In the genomic region with DNA sequence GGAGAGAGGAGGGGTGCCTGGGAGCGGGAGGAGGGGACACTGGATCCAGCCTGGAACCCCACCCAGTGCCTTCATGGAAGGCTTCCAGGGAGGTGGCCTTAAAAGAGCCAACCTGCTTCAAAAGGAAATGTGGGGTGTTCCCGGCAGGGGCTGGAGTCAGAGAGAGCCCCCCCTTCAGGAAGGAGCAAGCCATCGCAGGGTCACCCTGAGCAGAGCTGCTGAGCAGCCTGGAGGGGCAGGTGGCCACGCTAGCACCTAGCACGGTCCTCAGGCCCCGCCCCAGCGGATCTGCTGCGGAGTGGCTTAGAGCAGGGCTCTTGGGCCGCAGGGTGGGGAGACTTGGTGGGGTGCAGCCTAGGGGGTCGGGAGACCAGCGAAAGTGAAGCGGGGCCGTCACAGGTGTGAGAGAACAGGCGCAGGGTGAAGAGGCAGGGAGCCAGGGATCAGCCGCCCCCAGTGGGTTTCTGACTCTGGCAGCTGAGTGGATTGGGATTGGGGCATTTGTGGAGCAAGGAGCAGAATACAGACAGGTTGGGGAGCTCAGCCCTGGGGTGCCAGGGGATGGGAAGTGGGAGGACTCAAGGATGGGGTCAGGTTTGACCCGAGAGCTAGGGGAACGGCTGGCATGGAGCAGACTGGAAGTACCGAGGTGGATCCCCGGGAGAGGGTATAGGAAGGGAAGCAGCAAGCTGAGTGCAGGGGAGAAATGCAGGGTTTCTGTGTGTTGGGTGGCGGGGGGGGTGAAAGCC, we compare ENCODE assay signal across 10 cellular contexts. TPM values are rescaled to one million over a fixed set of nuclear protein-coding genes. Genes with fewer than 3 reads are reported as not detected.
DNase-seq lines count a peak whose midpoint lies in the region; ATAC-seq and TF ChIP-seq lines count a peak whose summit lies in the region.
"Had no signal": no experiment of that assay in that cellular context is flagged by ENCODE, and none has a peak within 500 bp of the region (broad histone marks: within the 10 kb centered on the region; RNA-seq: fewer than 3 reads in every experiment).

No MANE protein-coding gene starts in this region.

- intact Hi-C loops in PC-3 (cut with micrococcal nuclease): no loop called here
- intact Hi-C loops in testis (cut with DNase I; ENCODE audit: low total_unique reads): no loop called here

- TF ChIP-seq CTCF in PC-3 (conservative IDR thresholded peaks at IDR 0.05; ENCODE audit: low read depth, low read length): peak; percentile 43
- TF ChIP-seq CTCF in fibroblast of the aortic adventitia (IDR thresholded peaks at IDR 0.05; ENCODE audit: insufficient read depth, low read length): peak; percentile 8
- TF ChIP-seq CTCF in testis (IDR thresholded peaks at IDR 0.05): no peak

- 85% methylated on average over 15 to 20 of the region's 20 CpGs for WGBS in testis, 2 donors

- peak overlapping the region; percentile 67 for H3K27ac Mint-ChIP-seq in stimulated activated effector memory CD8-positive, alpha-beta T cell treated with anti-CD3 and anti-CD28 coated beads, Interleukin-12 subunit alpha, Interleukin-12 subunit beta, amount 100 ng/mL, for 72 hours

- no peak overlapping the region for H3K9ac ChIP-seq in PC-3 (ENCODE audit: low read length)
- H3K9ac ChIP-seq: BLaER1 had no signal

- H3K4me1 ChIP-seq in PC-3 (ENCODE audit: insufficient read depth, low read length) (peaks cover 35% of the 10 kb centered on the region), testis (no peaks in the 10 kb centered on the region)

- H2AFZ ChIP-seq in PC-3 (ENCODE audit: low read length): no peak overlapping the region

- H3K36me3 ChIP-seq in PC-3 (ENCODE audit: low read depth, low read length) (no peaks in the 10 kb centered on the region), testis (ENCODE audit: low read depth, missing control alignments) (no peaks in the 10 kb centered on the region)
- H3K36me3 ChIP-seq: BLaER1 had no signal

- no peak for TF ChIP-seq POLR2A in testis (IDR thresholded peaks at IDR 0.05)

- no peaks in the 10 kb centered on the region for H3F3A ChIP-seq in PC-3 (ENCODE audit: low read length, unreplicated experiment)

- H3K27ac ChIP-seq in PC-3 (ENCODE audit: low read length) (peak overlapping the region; percentile 98), testis (no peak overlapping the region)
- H3K27ac ChIP-seq: BLaER1 had no signal

- ATAC-seq in PC-3: no peak
- ATAC-seq in stimulated activated effector memory CD8-positive, alpha-beta T cell treated with anti-CD3 and anti-CD28 coated beads, Interleukin-12 subunit alpha, Interleukin-12 subunit beta, amount 100 ng/mL, for 72 hours: peak; percentile 14
- ATAC-seq in HG03135 (IDR thresholded peaks at IDR 0.05; ENCODE audit: unreplicated experiment): no peak

- H4K20me1 ChIP-seq in PC-3 (ENCODE audit: low read length): no peaks in the 10 kb centered on the region
- H4K20me1 ChIP-seq: BLaER1 had no signal

- H3K79me2 ChIP-seq in PC-3 (ENCODE audit: low read length): no peaks in the 10 kb centered on the region

- no TSS peak for BruUV-seq in PC-3 (replicated peaks; lab: Mats Ljungman, UMichigan)

- no peaks in the 10 kb centered on the region for H3K9me3 ChIP-seq in PC-3 (ENCODE audit: low read length)
- H3K9me3 ChIP-seq in testis: no peaks in the 10 kb centered on the region
- H3K9me3 ChIP-seq: BLaER1 had no signal

- no peak overlapping the region for H3K4me3 Mint-ChIP-seq in stimulated activated effector memory CD8-positive, alpha-beta T cell treated with anti-CD3 and anti-CD28 coated beads, Interleukin-12 subunit alpha, Interleukin-12 subunit beta, amount 100 ng/mL, for 72 hours

- no peaks in the 10 kb centered on the region for H3K9me2 ChIP-seq in PC-3 (replicated peaks; ENCODE audit: low read length)

- POLR2A ChIA-PET in PC-3 (lab: Charles Lee; ENCODE audit: unreplicated experiment): no interaction called here

- CTCF ChIA-PET in PC-3 (lab: Charles Lee): no interaction called here

- no peaks in the 10 kb centered on the region for H3K9me3 Mint-ChIP-seq in stimulated activated effector memory CD8-positive, alpha-beta T cell treated with anti-CD3 and anti-CD28 coated beads, Interleukin-12 subunit alpha, Interleukin-12 subunit beta, amount 100 ng/mL, for 72 hours

- H3K27me3 ChIP-seq in PC-3 (ENCODE audit: low read length) (no peaks in the 10 kb centered on the region), testis (no peaks in the 10 kb centered on the region)
- H3K27me3 ChIP-seq: BLaER1 had no signal

- peaks cover 13% of the 10 kb centered on the region for H3K4me1 Mint-ChIP-seq in stimulated activated effector memory CD8-positive, alpha-beta T cell treated with anti-CD3 and anti-CD28 coated beads, Interleukin-12 subunit alpha, Interleukin-12 subunit beta, amount 100 ng/mL, for 72 hours

- H3K36me3 Mint-ChIP-seq in stimulated activated effector memory CD8-positive, alpha-beta T cell treated with anti-CD3 and anti-CD28 coated beads, Interleukin-12 subunit alpha, Interleukin-12 subunit beta, amount 100 ng/mL, for 72 hours: no peaks in the 10 kb centered on the region

- H3K4me3 ChIP-seq in PC-3 (ENCODE audit: low read length) (no peak overlapping the region), fibroblast of the aortic adventitia (ENCODE audit: low read depth, low read length) (no peak overlapping the region), testis (no peak overlapping the region)
- H3K4me3 ChIP-seq: BLaER1 had no signal

- DNase-seq in SHP77 (lab: John Stamatoyannopoulos, UW) (peak; percentile 41 to 80), SHP77 treated with DMSO at 0.1 percent for 48 hours (lab: John Stamatoyannopoulos, UW) (no peak), PC-3 (no peak), fibroblast of the aortic adventitia (ENCODE audit: low read depth) (no peak), cerebellar nuclear complex (lab: John Stamatoyannopoulos, UW) (no peak), testis (no peak)
- no peak for DNase-seq in stimulated activated effector memory CD8-positive, alpha-beta T cell treated with anti-CD3 and anti-CD28 coated beads, Interleukin-12 subunit alpha, Interleukin-12 subunit beta, amount 100 ng/mL, for 72 hours (ENCODE audit: low spot score in 2 of 2)
- DNase-seq: NCI-H2171 treated with DMSO at 0.1 percent for 48 hours had no signal

- peak overlapping the region; percentile 58 for H3K4me2 ChIP-seq in PC-3 (ENCODE audit: low read length)
- H3K4me2 ChIP-seq: BLaER1 had no signal

RNA-seq across cellular contexts. Expression of a gene that starts 1.5 kb away (rescaled TPM):
- 153 and 154 TPM in 2 replicates for total RNA-seq in PC-3 (2014; rRNA removed)
- not detected in 2 replicates for total RNA-seq in fibroblast of the aortic adventitia (ENCODE audit: low replicate concordance)
- total RNA-seq in testis: not detected
- 2.2 TPM for polyA plus RNA-seq in testis (ENCODE audit: insufficient read depth, low read depth, low replicate concordance)

RNA-seq across cellular contexts. Expression of a gene that starts 9.3 kb away (rescaled TPM):
- total RNA-seq in PC-3 (2014; rRNA removed) (158 and 171 TPM in 2 replicates), fibroblast of the aortic adventitia (ENCODE audit: low replicate concordance) (37.4 and 63.4 TPM in 2 replicates), testis (100 to 1,000 TPM; 219 to 225 TPM)
- 56.9 TPM for polyA plus RNA-seq in testis (ENCODE audit: insufficient read depth, low read depth, low replicate concordance)

RNA-seq across cellular contexts. Expression of a gene that starts 23.2 kb away (rescaled TPM):
- total RNA-seq in PC-3 (2014; rRNA removed) (250 and 258 TPM in 2 replicates), fibroblast of the aortic adventitia (ENCODE audit: low replicate concordance) (33.9 and 40.8 TPM in 2 replicates), testis (10 to 100 TPM; 95.8 to 96.4 TPM)
- 53.1 TPM for polyA plus RNA-seq in testis (ENCODE audit: insufficient read depth, low read depth, low replicate concordance)

RNA-seq across cellular contexts. Expression of a gene that starts 40.6 kb away (rescaled TPM):
- total RNA-seq in PC-3 (2014; rRNA removed) (46.1 and 67.7 TPM in 2 replicates), fibroblast of the aortic adventitia (ENCODE audit: low replicate concordance) (47.8 and 49.6 TPM in 2 replicates), testis (100 to 1,000 TPM; 114 to 115 TPM)
- polyA plus RNA-seq in testis (ENCODE audit: insufficient read depth, low read depth, low replicate concordance): 159 TPM

RNA-seq across cellular contexts. Expression of a gene that starts 52.4 kb away (rescaled TPM):
- total RNA-seq in PC-3 (2014; rRNA removed) (24.1 and 36.4 TPM in 2 replicates), fibroblast of the aortic adventitia (ENCODE audit: low replicate concordance) (28.0 and 57.4 TPM in 2 replicates), testis (1 to 10 TPM; 8.0 to 9.8 TPM)
- polyA plus RNA-seq in testis (ENCODE audit: insufficient read depth, low read depth, low replicate concordance): 10.7 TPM

Comparison
In these comparisons a context has a peak if more than half of its experiments do, and no peak if none do; other contexts are left out.
1. DNase-seq: peak in SHP77 (2 of 2); none in SHP77 treated with DMSO at 0.1 percent for 48 hours (single experiment), PC-3 (single experiment), fibroblast of the aortic adventitia (single experiment), stimulated activated effector memory CD8-positive, alpha-beta T cell treated with anti-CD3 and anti-CD28 coated beads, Interleukin-12 subunit alpha, Interleukin-12 subunit beta, amount 100 ng/mL, for 72 hours (0 of 2), cerebellar nuclear complex (0 of 2) and testis (single experiment).
2. CTCF ChIP-seq: peak in PC-3 (single experiment) and fibroblast of the aortic adventitia (single experiment); none in testis (0 of 3).
3. RNA of a gene that starts 1.5 kb away (total RNA-seq): 153 to 154 TPM in PC-3; not detected in testis and not detected in fibroblast of the aortic adventitia; every median in the first group is over 100 times any median in the second.